1 cellular context compared by ENCODE assay signal in the genomic region with DNA sequence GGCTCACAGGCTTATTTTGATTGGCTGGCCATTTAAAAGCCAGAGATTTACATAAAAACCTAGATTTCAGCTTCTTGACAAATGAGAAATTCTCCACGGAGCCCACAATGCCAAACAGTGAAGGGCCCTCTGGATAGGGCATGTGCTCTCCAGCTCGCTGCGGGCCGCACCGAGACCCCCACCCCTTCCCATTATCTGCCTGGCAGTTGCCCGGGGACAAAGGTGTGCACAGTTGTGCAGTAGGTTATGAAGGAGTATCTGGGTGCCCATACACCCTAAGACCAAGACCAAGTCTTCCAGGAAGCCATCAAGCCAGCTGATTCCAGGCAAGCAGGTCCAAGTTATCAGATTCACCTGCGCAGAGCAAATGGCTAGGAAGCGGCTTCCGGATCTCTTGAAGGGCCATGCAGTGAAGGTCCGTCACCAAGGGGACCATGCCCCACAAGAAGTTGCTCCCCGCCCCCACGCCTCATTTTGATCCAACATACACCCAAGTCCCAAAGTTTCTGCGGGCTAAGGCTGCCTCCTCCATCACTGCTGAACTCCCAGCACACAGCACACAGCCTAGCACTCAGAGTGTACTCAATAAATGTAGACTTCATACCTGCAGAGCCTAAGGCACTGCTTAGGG.
TF ChIP-seq lines count a peak whose summit lies in the region.

No MANE protein-coding gene starts in this region.

TF ChIP-seq in HEK293, 187 proteins besides CTCF, POLR2A, EP300 and RAD21 (continued from another document):
- TF ChIP-seq, protein P1, sequence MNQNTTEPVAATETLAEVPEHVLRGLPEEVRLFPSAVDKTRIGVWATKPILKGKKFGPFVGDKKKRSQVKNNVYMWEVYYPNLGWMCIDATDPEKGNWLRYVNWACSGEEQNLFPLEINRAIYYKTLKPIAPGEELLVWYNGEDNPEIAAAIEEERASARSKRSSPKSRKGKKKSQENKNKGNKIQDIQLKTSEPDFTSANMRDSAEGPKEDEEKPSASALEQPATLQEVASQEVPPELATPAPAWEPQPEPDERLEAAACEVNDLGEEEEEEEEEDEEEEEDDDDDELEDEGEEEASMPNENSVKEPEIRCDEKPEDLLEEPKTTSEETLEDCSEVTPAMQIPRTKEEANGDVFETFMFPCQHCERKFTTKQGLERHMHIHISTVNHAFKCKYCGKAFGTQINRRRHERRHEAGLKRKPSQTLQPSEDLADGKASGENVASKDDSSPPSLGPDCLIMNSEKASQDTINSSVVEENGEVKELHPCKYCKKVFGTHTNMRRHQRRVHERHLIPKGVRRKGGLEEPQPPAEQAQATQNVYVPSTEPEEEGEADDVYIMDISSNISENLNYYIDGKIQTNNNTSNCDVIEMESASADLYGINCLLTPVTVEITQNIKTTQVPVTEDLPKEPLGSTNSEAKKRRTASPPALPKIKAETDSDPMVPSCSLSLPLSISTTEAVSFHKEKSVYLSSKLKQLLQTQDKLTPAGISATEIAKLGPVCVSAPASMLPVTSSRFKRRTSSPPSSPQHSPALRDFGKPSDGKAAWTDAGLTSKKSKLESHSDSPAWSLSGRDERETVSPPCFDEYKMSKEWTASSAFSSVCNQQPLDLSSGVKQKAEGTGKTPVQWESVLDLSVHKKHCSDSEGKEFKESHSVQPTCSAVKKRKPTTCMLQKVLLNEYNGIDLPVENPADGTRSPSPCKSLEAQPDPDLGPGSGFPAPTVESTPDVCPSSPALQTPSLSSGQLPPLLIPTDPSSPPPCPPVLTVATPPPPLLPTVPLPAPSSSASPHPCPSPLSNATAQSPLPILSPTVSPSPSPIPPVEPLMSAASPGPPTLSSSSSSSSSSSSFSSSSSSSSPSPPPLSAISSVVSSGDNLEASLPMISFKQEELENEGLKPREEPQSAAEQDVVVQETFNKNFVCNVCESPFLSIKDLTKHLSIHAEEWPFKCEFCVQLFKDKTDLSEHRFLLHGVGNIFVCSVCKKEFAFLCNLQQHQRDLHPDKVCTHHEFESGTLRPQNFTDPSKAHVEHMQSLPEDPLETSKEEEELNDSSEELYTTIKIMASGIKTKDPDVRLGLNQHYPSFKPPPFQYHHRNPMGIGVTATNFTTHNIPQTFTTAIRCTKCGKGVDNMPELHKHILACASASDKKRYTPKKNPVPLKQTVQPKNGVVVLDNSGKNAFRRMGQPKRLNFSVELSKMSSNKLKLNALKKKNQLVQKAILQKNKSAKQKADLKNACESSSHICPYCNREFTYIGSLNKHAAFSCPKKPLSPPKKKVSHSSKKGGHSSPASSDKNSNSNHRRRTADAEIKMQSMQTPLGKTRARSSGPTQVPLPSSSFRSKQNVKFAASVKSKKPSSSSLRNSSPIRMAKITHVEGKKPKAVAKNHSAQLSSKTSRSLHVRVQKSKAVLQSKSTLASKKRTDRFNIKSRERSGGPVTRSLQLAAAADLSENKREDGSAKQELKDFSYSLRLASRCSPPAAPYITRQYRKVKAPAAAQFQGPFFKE (tag by site-specific recombination; IDR thresholded peaks at IDR 0.05; ENCODE audit: borderline replicate concordance), result no peak
- TF ChIP-seq ZNF335 (tag by site-specific recombination; conservative IDR thresholded peaks at IDR 0.05), result peak; percentile 64
